2 cellular contexts compared by ENCODE assay signal in the genomic region with DNA sequence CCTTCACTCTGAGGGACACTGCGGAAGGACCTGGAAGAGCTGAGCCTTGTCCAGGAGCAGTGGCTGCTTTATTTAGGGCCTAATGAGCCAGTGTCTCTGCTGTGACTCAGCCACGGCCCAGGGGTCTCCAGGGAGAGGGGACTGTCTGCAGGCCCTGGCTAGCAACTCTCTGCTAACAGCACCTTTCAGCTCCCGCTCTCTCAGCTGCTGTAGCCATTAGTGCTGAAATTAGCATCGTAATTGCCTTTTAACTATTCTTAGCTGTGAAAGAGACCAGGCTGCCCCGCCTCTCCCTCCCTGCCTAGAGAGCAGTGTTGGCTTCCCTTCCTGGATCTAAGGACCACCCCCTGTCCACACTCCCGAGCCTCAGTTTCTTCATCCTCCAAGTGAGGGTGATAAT.
TF ChIP-seq lines count a peak whose summit lies in the region.

No MANE protein-coding gene starts in this region.

TF ChIP-seq in K562, 482 proteins besides CTCF, POLR2A, EP300 and RAD21 (continued from another document):
- TF ChIP-seq ELF1 (tag; IDR thresholded peaks at IDR 0.05) (no peak), ZNF780A (CRISPR knock-in tag; IDR thresholded peaks at IDR 0.05) (no peak), SIN3A (IDR thresholded peaks at IDR 0.05; ENCODE audit: borderline replicate concordance in 2 of 2, control insufficient read depth in 1 of 2, low read depth in 2 of 2, low read length in 2 of 2) (no peak), ZC3H11A (IDR thresholded peaks at IDR 0.05; ENCODE audit: low read depth, low read length) (no peak), FOSL1 (tag; conservative IDR thresholded peaks at IDR 0.05) (no peak)
- TF ChIP-seq, protein P1, sequence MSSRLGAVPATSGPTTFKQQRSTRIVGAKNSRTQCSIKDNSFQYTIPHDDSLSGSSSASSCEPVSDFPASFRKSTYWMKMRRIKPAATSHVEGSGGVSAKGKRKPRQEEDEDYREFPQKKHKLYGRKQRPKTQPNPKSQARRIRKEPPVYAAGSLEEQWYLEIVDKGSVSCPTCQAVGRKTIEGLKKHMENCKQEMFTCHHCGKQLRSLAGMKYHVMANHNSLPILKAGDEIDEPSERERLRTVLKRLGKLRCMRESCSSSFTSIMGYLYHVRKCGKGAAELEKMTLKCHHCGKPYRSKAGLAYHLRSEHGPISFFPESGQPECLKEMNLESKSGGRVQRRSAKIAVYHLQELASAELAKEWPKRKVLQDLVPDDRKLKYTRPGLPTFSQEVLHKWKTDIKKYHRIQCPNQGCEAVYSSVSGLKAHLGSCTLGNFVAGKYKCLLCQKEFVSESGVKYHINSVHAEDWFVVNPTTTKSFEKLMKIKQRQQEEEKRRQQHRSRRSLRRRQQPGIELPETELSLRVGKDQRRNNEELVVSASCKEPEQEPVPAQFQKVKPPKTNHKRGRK (tag; IDR thresholded peaks at IDR 0.05) = no peak
- TF ChIP-seq, protein P2, sequence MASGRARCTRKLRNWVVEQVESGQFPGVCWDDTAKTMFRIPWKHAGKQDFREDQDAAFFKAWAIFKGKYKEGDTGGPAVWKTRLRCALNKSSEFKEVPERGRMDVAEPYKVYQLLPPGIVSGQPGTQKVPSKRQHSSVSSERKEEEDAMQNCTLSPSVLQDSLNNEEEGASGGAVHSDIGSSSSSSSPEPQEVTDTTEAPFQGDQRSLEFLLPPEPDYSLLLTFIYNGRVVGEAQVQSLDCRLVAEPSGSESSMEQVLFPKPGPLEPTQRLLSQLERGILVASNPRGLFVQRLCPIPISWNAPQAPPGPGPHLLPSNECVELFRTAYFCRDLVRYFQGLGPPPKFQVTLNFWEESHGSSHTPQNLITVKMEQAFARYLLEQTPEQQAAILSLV (tag; IDR thresholded peaks at IDR 0.05) = no peak
- TF ChIP-seq, protein P3, sequence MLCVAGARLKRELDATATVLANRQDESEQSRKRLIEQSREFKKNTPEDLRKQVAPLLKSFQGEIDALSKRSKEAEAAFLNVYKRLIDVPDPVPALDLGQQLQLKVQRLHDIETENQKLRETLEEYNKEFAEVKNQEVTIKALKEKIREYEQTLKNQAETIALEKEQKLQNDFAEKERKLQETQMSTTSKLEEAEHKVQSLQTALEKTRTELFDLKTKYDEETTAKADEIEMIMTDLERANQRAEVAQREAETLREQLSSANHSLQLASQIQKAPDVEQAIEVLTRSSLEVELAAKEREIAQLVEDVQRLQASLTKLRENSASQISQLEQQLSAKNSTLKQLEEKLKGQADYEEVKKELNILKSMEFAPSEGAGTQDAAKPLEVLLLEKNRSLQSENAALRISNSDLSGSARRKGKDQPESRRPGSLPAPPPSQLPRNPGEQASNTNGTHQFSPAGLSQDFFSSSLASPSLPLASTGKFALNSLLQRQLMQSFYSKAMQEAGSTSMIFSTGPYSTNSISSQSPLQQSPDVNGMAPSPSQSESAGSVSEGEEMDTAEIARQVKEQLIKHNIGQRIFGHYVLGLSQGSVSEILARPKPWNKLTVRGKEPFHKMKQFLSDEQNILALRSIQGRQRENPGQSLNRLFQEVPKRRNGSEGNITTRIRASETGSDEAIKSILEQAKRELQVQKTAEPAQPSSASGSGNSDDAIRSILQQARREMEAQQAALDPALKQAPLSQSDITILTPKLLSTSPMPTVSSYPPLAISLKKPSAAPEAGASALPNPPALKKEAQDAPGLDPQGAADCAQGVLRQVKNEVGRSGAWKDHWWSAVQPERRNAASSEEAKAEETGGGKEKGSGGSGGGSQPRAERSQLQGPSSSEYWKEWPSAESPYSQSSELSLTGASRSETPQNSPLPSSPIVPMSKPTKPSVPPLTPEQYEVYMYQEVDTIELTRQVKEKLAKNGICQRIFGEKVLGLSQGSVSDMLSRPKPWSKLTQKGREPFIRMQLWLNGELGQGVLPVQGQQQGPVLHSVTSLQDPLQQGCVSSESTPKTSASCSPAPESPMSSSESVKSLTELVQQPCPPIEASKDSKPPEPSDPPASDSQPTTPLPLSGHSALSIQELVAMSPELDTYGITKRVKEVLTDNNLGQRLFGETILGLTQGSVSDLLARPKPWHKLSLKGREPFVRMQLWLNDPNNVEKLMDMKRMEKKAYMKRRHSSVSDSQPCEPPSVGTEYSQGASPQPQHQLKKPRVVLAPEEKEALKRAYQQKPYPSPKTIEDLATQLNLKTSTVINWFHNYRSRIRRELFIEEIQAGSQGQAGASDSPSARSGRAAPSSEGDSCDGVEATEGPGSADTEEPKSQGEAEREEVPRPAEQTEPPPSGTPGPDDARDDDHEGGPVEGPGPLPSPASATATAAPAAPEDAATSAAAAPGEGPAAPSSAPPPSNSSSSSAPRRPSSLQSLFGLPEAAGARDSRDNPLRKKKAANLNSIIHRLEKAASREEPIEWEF (CRISPR knock-in tag; IDR thresholded peaks at IDR 0.05) = no peak

TF ChIP-seq in neural cell, 6 proteins besides CTCF, POLR2A, EP300 and RAD21 (continued from another document):
- TF ChIP-seq, protein P4, sequence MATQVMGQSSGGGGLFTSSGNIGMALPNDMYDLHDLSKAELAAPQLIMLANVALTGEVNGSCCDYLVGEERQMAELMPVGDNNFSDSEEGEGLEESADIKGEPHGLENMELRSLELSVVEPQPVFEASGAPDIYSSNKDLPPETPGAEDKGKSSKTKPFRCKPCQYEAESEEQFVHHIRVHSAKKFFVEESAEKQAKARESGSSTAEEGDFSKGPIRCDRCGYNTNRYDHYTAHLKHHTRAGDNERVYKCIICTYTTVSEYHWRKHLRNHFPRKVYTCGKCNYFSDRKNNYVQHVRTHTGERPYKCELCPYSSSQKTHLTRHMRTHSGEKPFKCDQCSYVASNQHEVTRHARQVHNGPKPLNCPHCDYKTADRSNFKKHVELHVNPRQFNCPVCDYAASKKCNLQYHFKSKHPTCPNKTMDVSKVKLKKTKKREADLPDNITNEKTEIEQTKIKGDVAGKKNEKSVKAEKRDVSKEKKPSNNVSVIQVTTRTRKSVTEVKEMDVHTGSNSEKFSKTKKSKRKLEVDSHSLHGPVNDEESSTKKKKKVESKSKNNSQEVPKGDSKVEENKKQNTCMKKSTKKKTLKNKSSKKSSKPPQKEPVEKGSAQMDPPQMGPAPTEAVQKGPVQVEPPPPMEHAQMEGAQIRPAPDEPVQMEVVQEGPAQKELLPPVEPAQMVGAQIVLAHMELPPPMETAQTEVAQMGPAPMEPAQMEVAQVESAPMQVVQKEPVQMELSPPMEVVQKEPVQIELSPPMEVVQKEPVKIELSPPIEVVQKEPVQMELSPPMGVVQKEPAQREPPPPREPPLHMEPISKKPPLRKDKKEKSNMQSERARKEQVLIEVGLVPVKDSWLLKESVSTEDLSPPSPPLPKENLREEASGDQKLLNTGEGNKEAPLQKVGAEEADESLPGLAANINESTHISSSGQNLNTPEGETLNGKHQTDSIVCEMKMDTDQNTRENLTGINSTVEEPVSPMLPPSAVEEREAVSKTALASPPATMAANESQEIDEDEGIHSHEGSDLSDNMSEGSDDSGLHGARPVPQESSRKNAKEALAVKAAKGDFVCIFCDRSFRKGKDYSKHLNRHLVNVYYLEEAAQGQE (IDR thresholded peaks at IDR 0.05; ENCODE audit: borderline replicate concordance) = no peak
- TF ChIP-seq TAF1 (IDR thresholded peaks at IDR 0.05; ENCODE audit: low read depth) (no peak), SMC3 (conservative IDR thresholded peaks at IDR 0.05; ENCODE audit: poor library complexity) (no peak), MXI1 (conservative IDR thresholded peaks at IDR 0.05; ENCODE audit: poor library complexity, severe bottlenecking) (no peak)
